In the genomic region with DNA sequence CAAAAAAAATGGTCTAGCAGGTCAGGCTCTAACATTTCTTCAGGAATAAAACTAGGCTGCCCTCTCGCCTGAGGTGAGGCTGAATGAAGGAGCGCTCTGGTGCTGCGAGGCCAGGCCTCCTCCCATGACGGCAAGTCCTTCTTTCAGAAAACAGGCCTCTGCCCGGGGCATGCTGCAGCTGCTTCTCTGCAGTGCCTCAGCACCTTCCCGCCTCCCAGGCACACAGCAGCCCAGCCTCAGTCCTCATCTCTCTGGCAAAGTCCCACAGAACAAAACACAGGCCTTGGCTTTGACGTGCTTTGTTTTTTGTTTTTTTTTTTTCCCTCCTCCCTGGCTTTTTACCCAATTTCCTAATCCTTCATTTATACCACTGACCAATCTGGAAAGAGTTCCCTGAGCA, we compare ENCODE assay signal across 1 cellular context.
A peak's percentile ranks its signal among the peaks of the same experiment; 100 is the strongest.
TF ChIP-seq lines count a peak whose summit lies in the region.

No MANE protein-coding gene starts in this region.

TF ChIP-seq in H1, 55 proteins besides CTCF, POLR2A, EP300 and RAD21:
- TF ChIP-seq, protein P1, sequence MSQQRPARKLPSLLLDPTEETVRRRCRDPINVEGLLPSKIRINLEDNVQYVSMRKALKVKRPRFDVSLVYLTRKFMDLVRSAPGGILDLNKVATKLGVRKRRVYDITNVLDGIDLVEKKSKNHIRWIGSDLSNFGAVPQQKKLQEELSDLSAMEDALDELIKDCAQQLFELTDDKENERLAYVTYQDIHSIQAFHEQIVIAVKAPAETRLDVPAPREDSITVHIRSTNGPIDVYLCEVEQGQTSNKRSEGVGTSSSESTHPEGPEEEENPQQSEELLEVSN (IDR thresholded peaks at IDR 0.05) = peak; percentile 57; the same call in 1 of the 2 replicates
- TF ChIP-seq KDM5A (IDR thresholded peaks at IDR 0.05; ENCODE audit: low read length) = no peak
